In the genomic region with DNA sequence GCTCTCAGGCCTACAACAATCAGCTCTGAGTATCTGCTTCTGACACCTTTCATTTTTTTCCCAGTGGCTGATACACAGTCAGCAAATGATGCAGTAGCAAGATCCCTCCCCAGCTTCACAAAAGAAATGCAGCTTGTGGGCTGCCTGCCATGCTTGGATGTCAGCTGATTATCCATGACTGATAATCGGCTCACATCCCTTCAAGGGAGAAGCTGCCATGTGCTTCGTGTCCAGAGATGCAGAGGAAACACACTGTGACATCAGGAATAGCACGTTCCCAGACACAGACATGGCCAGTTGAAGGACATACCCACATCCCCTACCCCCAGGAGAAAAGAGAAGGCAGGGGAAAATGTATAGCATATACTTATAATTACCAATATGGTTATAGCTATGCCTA, we compare ENCODE assay signal across 31 cellular contexts. TPM values are rescaled to one million over a fixed set of nuclear protein-coding genes. Genes with fewer than 3 reads are reported as not detected.
"Had no signal": no experiment of that assay in that cellular context is flagged by ENCODE, and none has a peak within 500 bp of the region (broad histone marks: within the 10 kb centered on the region; RNA-seq: fewer than 3 reads in every experiment).

No MANE protein-coding gene starts in this region.

- H3K27me3 ChIP-seq: esophagus squamous epithelium, gastrocnemius medialis, right atrium auricular region, tibial nerve, upper lobe of right lung, uterus had no signal

- H3K4me2 ChIP-seq: smooth muscle cell had no signal

- H3K4me1 ChIP-seq: esophagus squamous epithelium, gastrocnemius medialis, prostate gland, right atrium auricular region, tibial nerve, upper lobe of right lung, uterus had no signal

- ATAC-seq: gastrocnemius medialis; left lobe of liver; mucosa of descending colon; sciatic nerve; stimulated activated effector memory CD8-positive, alpha-beta T cell treated with anti-CD3 and anti-CD28 coated beads, Interleukin-12 subunit alpha, Interleukin-12 subunit beta, amount 100 ng/mL, for 72 hours; upper lobe of right lung had no signal

- H3K36me3 Mint-ChIP-seq: mesothelial cell of epicardium; naive B cell; stimulated activated effector memory CD8-positive, alpha-beta T cell treated with anti-CD3 and anti-CD28 coated beads, Interleukin-12 subunit alpha, Interleukin-12 subunit beta, amount 100 ng/mL, for 72 hours had no signal

- H3K4me3 Mint-ChIP-seq: mesothelial cell of epicardium; naive B cell; nephron progenitor cell; stimulated activated effector memory CD8-positive, alpha-beta T cell treated with anti-CD3 and anti-CD28 coated beads, Interleukin-12 subunit alpha, Interleukin-12 subunit beta, amount 100 ng/mL, for 72 hours; stimulated activated naive CD8-positive, alpha-beta T cell treated with anti-CD3 and anti-CD28 coated beads, Interleukin-15, Interleukin-2, amounts not matched to agents 100 ng/mL and 50 ng/mL, for 24 hours had no signal

- H3K27ac Mint-ChIP-seq: mesothelial cell of epicardium; naive B cell; nephron progenitor cell; stimulated activated effector memory CD8-positive, alpha-beta T cell treated with anti-CD3 and anti-CD28 coated beads, Interleukin-12 subunit alpha, Interleukin-12 subunit beta, amount 100 ng/mL, for 72 hours; stimulated activated naive CD8-positive, alpha-beta T cell treated with anti-CD3 and anti-CD28 coated beads, Interleukin-15, Interleukin-2, amounts not matched to agents 100 ng/mL and 50 ng/mL, for 24 hours had no signal

- H3K4me3 ChIP-seq: coronary artery, esophagus squamous epithelium, gastrocnemius medialis, mucosa of descending colon, prostate gland, right atrium auricular region, smooth muscle cell, thoracic aorta, tibial nerve, upper lobe of right lung, uterus had no signal

- H3K4me1 Mint-ChIP-seq: mesothelial cell of epicardium; naive B cell; nephron progenitor cell; stimulated activated effector memory CD8-positive, alpha-beta T cell treated with anti-CD3 and anti-CD28 coated beads, Interleukin-12 subunit alpha, Interleukin-12 subunit beta, amount 100 ng/mL, for 72 hours had no signal

- H3K27ac ChIP-seq: coronary artery, esophagus squamous epithelium, gastrocnemius medialis, prostate gland, right atrium auricular region, thoracic aorta, tibial nerve, upper lobe of right lung, uterus had no signal

- DNase-seq: dermis blood vessel endothelial cell; effector memory CD4-positive, alpha-beta T cell; esophagus squamous epithelium; gastrocnemius medialis; head of caudate nucleus; kidney; mesenchymal stem cell; mucosa of descending colon; naive B cell; nephron progenitor cell; nucleus accumbens; stimulated activated CD4-positive, alpha-beta T cell treated with anti-CD3 and anti-CD28 coated beads, Interleukin-2, amount 100 ng/mL, for 24 hours; stimulated activated CD4-positive, alpha-beta T cell treated with anti-CD3 and anti-CD28 coated beads, Interleukin-4, amount 100 ng/mL, for 24 hours; upper lobe of right lung; uterus had no signal

- H3K9me3 ChIP-seq: esophagus squamous epithelium, gastrocnemius medialis, prostate gland, thoracic aorta, upper lobe of right lung, uterus had no signal

- H3K36me3 ChIP-seq: esophagus squamous epithelium, gastrocnemius medialis, prostate gland, right atrium auricular region, thoracic aorta, tibial nerve, upper lobe of right lung, uterus had no signal

RNA-seq across cellular contexts. Expression of a gene that starts 27.9 kb away (rescaled TPM):
- total RNA-seq: dermis blood vessel endothelial cell, esophagus squamous epithelium, fibroblast of villous mesenchyme, gastrocnemius medialis, glomerular endothelial cell, kidney, left lobe of liver, liver, lung microvascular endothelial cell, mesothelial cell of epicardium, osteocyte, prostate gland, right atrium auricular region, thoracic aorta, upper lobe of right lung had no signal
- polyA plus RNA-seq: liver had no signal
